In the genomic region with DNA sequence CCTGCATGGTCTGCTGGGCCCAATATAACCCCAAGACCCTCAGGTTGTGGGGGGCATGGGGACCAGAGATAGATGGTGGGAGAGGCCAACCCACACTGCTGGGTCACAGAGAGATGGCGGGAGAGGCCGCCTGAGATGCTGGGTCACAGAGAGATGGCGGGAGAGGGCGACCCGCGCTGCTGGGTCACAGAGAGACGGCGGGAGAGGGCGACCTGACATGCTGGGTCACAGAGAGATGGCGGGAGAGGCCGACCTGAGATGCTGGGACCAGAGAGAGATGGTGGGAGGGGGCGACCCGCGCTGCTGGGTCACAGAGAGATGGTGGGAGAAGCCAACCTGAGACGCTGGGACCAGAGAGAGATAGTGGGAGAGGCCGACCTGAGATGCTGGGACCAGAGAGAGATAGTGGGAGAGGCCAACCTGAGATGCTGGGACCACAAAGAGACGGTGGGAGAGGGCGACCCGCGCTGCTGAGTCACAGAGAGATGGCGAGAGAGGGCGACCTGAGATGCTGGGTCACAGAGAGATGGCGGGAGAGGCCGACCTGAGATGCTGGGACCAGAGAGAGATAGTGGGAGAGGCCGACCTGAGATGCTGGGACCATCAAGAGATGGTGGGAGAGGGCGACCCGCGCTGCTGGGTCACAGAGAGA, we compare ENCODE assay signal across 1 cellular context.
TF ChIP-seq lines count a peak whose summit lies in the region.

No MANE protein-coding gene starts in this region.

TF ChIP-seq in HepG2, 621 proteins besides CTCF, POLR2A, EP300 and RAD21:
- TF ChIP-seq PRDM15 (CRISPR knock-in tag; IDR thresholded peaks at IDR 0.05) = no peak
- no peak for TF ChIP-seq ZNF788 (CRISPR knock-in tag; IDR thresholded peaks at IDR 0.05; ENCODE audit: borderline replicate concordance)
- TF ChIP-seq ZNF24 (IDR thresholded peaks at IDR 0.05) = no peak
- TF ChIP-seq PRMT3 (CRISPR knock-in tag; IDR thresholded peaks at IDR 0.05; ENCODE audit: borderline replicate concordance, low read depth) = no peak
- no peak for TF ChIP-seq ZNF878 (CRISPR knock-in tag; IDR thresholded peaks at IDR 0.05)
- TF ChIP-seq, protein P1, sequence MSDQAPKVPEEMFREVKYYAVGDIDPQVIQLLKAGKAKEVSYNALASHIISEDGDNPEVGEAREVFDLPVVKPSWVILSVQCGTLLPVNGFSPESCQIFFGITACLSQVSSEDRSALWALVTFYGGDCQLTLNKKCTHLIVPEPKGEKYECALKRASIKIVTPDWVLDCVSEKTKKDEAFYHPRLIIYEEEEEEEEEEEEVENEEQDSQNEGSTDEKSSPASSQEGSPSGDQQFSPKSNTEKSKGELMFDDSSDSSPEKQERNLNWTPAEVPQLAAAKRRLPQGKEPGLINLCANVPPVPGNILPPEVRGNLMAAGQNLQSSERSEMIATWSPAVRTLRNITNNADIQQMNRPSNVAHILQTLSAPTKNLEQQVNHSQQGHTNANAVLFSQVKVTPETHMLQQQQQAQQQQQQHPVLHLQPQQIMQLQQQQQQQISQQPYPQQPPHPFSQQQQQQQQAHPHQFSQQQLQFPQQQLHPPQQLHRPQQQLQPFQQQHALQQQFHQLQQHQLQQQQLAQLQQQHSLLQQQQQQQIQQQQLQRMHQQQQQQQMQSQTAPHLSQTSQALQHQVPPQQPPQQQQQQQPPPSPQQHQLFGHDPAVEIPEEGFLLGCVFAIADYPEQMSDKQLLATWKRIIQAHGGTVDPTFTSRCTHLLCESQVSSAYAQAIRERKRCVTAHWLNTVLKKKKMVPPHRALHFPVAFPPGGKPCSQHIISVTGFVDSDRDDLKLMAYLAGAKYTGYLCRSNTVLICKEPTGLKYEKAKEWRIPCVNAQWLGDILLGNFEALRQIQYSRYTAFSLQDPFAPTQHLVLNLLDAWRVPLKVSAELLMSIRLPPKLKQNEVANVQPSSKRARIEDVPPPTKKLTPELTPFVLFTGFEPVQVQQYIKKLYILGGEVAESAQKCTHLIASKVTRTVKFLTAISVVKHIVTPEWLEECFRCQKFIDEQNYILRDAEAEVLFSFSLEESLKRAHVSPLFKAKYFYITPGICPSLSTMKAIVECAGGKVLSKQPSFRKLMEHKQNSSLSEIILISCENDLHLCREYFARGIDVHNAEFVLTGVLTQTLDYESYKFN (CRISPR knock-in tag; conservative IDR thresholded peaks at IDR 0.05) = no peak
- TF ChIP-seq MAFF (IDR thresholded peaks at IDR 0.05; ENCODE audit: low read depth, low read length) = no peak
- TF ChIP-seq CBX2 (IDR thresholded peaks at IDR 0.05; ENCODE audit: low read depth, low read length) = no peak
- no peak for TF ChIP-seq CBX2 (CRISPR knock-in tag; IDR thresholded peaks at IDR 0.05; ENCODE audit: low read depth)
- TF ChIP-seq ELF4 (CRISPR knock-in tag; IDR thresholded peaks at IDR 0.05; ENCODE audit: borderline replicate concordance) = no peak
TF ChIP-seq in HepG2: peak in this region for 0.
